In genomic region chr6:161618816-161619454, GRCh38 we compare ENCODE assay signal across 9 cellular contexts.
DNase-seq lines count a peak whose midpoint lies in the region; ATAC-seq and FAIRE-seq lines count a peak whose summit lies in the region.
"Had no signal": no experiment of that assay in that cellular context is flagged by ENCODE, and none has a peak within 500 bp of the region (broad histone marks: within the 10 kb centered on the region; RNA-seq: fewer than 3 reads in every experiment).

No MANE protein-coding gene starts in this region.

- no peaks in the 10 kb centered on the region for H3K27me3 ChIP-seq in skeletal muscle satellite cell (ENCODE audit: control insufficient read depth, insufficient read depth, low read length)

- no peak overlapping the region for H3K4me3 Mint-ChIP-seq in activated T-cell treated with anti-CD3 and anti-CD28 coated beads, Interleukin-2, amount 50 U/mL, for 4 hours

- H3K4me3 ChIP-seq in skeletal muscle satellite cell (ENCODE audit: low read length) = peak overlapping the region; percentile 54

- DNase-seq in SIG-M5 treated with dmso at 0.1 percent for 504 hours (lab: John Stamatoyannopoulos, UW; ENCODE audit: unreplicated experiment) (peak; percentile 27), SIG-M5 (lab: John Stamatoyannopoulos, UW) (no peak), RCC 7860 (ENCODE audit: low spot score) (peak; percentile 54), frontal cortex (ENCODE audit: low spot score in 2 of 2) (peak; percentile 33 to 64)
- no peak for DNase-seq in activated T-cell treated with anti-CD3 and anti-CD28 coated beads, Interleukin-2, amount 50 U/mL, for 4 hours

- H3K36me3 ChIP-seq in skeletal muscle satellite cell (ENCODE audit: insufficient read depth, low read length) = no peaks in the 10 kb centered on the region

- no peaks in the 10 kb centered on the region for H3K9me3 Mint-ChIP-seq in activated T-cell treated with anti-CD3 and anti-CD28 coated beads, Interleukin-2, amount 50 U/mL, for 4 hours

- FAIRE-seq in RCC 7860 (lab: Jason Lieb, UNC) = peak; percentile 77
- peak; percentile 34 for FAIRE-seq in frontal cortex (lab: Jason Lieb, UNC)

- no peaks in the 10 kb centered on the region for H3K4me1 ChIP-seq in skeletal muscle satellite cell (ENCODE audit: control insufficient read depth, insufficient read depth, low read length)

- H3K27me3 Mint-ChIP-seq in activated T-cell treated with anti-CD3 and anti-CD28 coated beads, Interleukin-2, amount 50 U/mL, for 4 hours (ENCODE audit: low read depth) = no peaks in the 10 kb centered on the region
- H3K27me3 Mint-ChIP-seq: CD4-positive, CD25-positive, alpha-beta regulatory T cell had no signal

- no peaks in the 10 kb centered on the region for H3K36me3 Mint-ChIP-seq in activated T-cell treated with anti-CD3 and anti-CD28 coated beads, Interleukin-2, amount 50 U/mL, for 4 hours (ENCODE audit: insufficient read depth)
- H3K36me3 Mint-ChIP-seq: CD4-positive, CD25-positive, alpha-beta regulatory T cell had no signal

- no peaks in the 10 kb centered on the region for H3K4me1 Mint-ChIP-seq in activated T-cell treated with anti-CD3 and anti-CD28 coated beads, Interleukin-2, amount 50 U/mL, for 4 hours (ENCODE audit: low read depth)
- H3K4me1 Mint-ChIP-seq: CD4-positive, CD25-positive, alpha-beta regulatory T cell had no signal

- peak overlapping the region; percentile 82 for H3K4me2 ChIP-seq in skeletal muscle satellite cell (ENCODE audit: low read length)

- no peak overlapping the region for H3K9ac ChIP-seq in skeletal muscle satellite cell (ENCODE audit: low read depth, low read length)

- no peaks in the 10 kb centered on the region for H3K9me3 ChIP-seq in skeletal muscle satellite cell (replicated peaks; ENCODE audit: low read length)

- ATAC-seq in activated T-cell treated with anti-CD3 and anti-CD28 coated beads, Interleukin-2, amount 50 U/mL, for 4 hours = no peak
- ATAC-seq in HG02759 (IDR thresholded peaks at IDR 0.05; ENCODE audit: unreplicated experiment) = no peak
- ATAC-seq in GM21723 (IDR thresholded peaks at IDR 0.05; ENCODE audit: unreplicated experiment) = no peak

Comparison
In these comparisons a context has a peak if more than half of its experiments do, and no peak if none do; other contexts are left out.
1. DNase-seq: peak in SIG-M5 treated with dmso at 0.1 percent for 504 hours (single experiment), RCC 7860 (single experiment) and frontal cortex (2 of 2); none in SIG-M5 (single experiment) and activated T-cell treated with anti-CD3 and anti-CD28 coated beads, Interleukin-2, amount 50 U/mL, for 4 hours (single experiment).